ENCODE assay signal across 1 cellular context in genomic region chr3:144028798-144029411, GRCh38.
TF ChIP-seq lines count a peak whose summit lies in the region.

No MANE protein-coding gene starts in this region.

TF ChIP-seq in GM12878, 131 proteins besides CTCF, POLR2A, EP300 and RAD21 (continues in another document):
- TF ChIP-seq MTA2 (IDR thresholded peaks at IDR 0.05; ENCODE audit: low read depth) (peak; percentile 87), CEBPB (IDR thresholded peaks at IDR 0.05; ENCODE audit: borderline replicate concordance in 1 of 2, low read depth in 2 of 2, low read length in 2 of 2) (peak in 1 of 2 experiments; percentile 44; a peak in 1 of 4 replicates), FOXK2 (IDR thresholded peaks at IDR 0.05) (no peak), ETV6 (conservative IDR thresholded peaks at IDR 0.05 in 1 of 2, IDR thresholded peaks at IDR 0.05 in 1 of 2; ENCODE audit: borderline replicate concordance in 1 of 2, low read depth in 1 of 2) (peak in 1 of 2 experiments; percentile 88; a peak in 2 of 4 replicates), SMAD5 (IDR thresholded peaks at IDR 0.05; ENCODE audit: low read depth) (no peak), MTA3 (IDR thresholded peaks at IDR 0.05; ENCODE audit: borderline replicate concordance, low read length) (peak; percentile 92), RELB (IDR thresholded peaks at IDR 0.05; ENCODE audit: low read depth) (peak; percentile 88), BCL3 (IDR thresholded peaks at IDR 0.05; ENCODE audit: borderline replicate concordance, insufficient read depth, low read depth, low read length, poor library complexity, severe bottlenecking) (peak; percentile 83), HDAC2 (IDR thresholded peaks at IDR 0.05) (no peak), BMI1 (IDR thresholded peaks at IDR 0.05; ENCODE audit: borderline replicate concordance) (peak; percentile 82), TCF12 (IDR thresholded peaks at IDR 0.05; ENCODE audit: low read depth, low read length) (peak; percentile 90), NFXL1 (IDR thresholded peaks at IDR 0.05; ENCODE audit: borderline replicate concordance) (no peak), SKIL (IDR thresholded peaks at IDR 0.05; ENCODE audit: low read depth, poor library complexity, severe bottlenecking) (peak; percentile 75), WRNIP1 (IDR thresholded peaks at IDR 0.05; ENCODE audit: borderline replicate concordance, low read depth, low read length) (no peak), EGR1 (IDR thresholded peaks at IDR 0.05; ENCODE audit: borderline replicate concordance in 1 of 2, low read depth in 2 of 2, low read length in 2 of 2) (no peak), ZNF687 (IDR thresholded peaks at IDR 0.05) (no peak), RUNX3 (IDR thresholded peaks at IDR 0.05; ENCODE audit: low read length) (peak; percentile 90), FOXM1 (IDR thresholded peaks at IDR 0.05; ENCODE audit: low read depth, low read length) (peak; percentile 92), NBN (IDR thresholded peaks at IDR 0.05) (peak; percentile 70; the same call in 1 of the 2 replicates), TARDBP (IDR thresholded peaks at IDR 0.05; ENCODE audit: borderline replicate concordance) (0 out of 2 replicates have a peak, but pooled peaks have one; percentile 16), RELA (IDR thresholded peaks at IDR 0.05; ENCODE audit: borderline replicate concordance, partially characterized antibody) (peak; percentile 24), CHD2 (IDR thresholded peaks at IDR 0.05; ENCODE audit: borderline replicate concordance, low read depth, low read length) (no peak; the same call in 1 of the 2 replicates), ZNF274 (IDR thresholded peaks at IDR 0.05; ENCODE audit: insufficient read depth, insufficient read length) (no peak), MEF2A (IDR thresholded peaks at IDR 0.05; ENCODE audit: insufficient read depth, low read depth, low read length) (peak; percentile 72; the same call in 1 of the 2 replicates), IRF5 (IDR thresholded peaks at IDR 0.05; ENCODE audit: borderline replicate concordance) (no peak), TCF7 (IDR thresholded peaks at IDR 0.05; ENCODE audit: borderline replicate concordance) (0 out of 2 replicates have a peak, but pooled peaks have one; percentile 37), ATF3 (IDR thresholded peaks at IDR 0.05; ENCODE audit: borderline replicate concordance, extremely low read depth, low read depth, low read length) (no peak), ZNF217 (IDR thresholded peaks at IDR 0.05) (peak; percentile 42; the same call in 1 of the 2 replicates), ATF2 (IDR thresholded peaks at IDR 0.05; ENCODE audit: low read length) (peak; percentile 97), HCFC1 (IDR thresholded peaks at IDR 0.05; ENCODE audit: low read length) (no peak), SMAD1 (IDR thresholded peaks at IDR 0.05; ENCODE audit: low read depth, partially characterized antibody) (no peak), JUND (IDR thresholded peaks at IDR 0.05; ENCODE audit: low read depth, low read length) (no peak), CEBPZ (IDR thresholded peaks at IDR 0.05; ENCODE audit: low read depth, low read length) (no peak), BHLHE40 (IDR thresholded peaks at IDR 0.05; ENCODE audit: borderline replicate concordance in 1 of 2, low read depth in 2 of 2, low read length in 1 of 2) (peak; percentile 61 to 79; a peak in 2 of 4 replicates), TBL1XR1 (IDR thresholded peaks at IDR 0.05; ENCODE audit: low read depth, low read length) (peak; percentile 83; the same call in 1 of the 2 replicates), SIN3A (IDR thresholded peaks at IDR 0.05; ENCODE audit: low read depth, low read length) (no peak), SPI1 (IDR thresholded peaks at IDR 0.05; ENCODE audit: borderline replicate concordance, insufficient read depth, low read depth, low read length) (peak; percentile 100), IKZF2 (IDR thresholded peaks at IDR 0.05) (peak; percentile 98), CBFB (IDR thresholded peaks at IDR 0.05; ENCODE audit: low read depth) (peak; percentile 47; the same call in 1 of the 2 replicates), EED (IDR thresholded peaks at IDR 0.05; ENCODE audit: low read depth) (peak; percentile 99), NR2C2 (IDR thresholded peaks at IDR 0.05; ENCODE audit: borderline replicate concordance, control insufficient read depth, insufficient read length, low read depth) (no peak), TCF3 (IDR thresholded peaks at IDR 0.05; ENCODE audit: borderline replicate concordance, insufficient read depth, low read depth, low read length) (peak; percentile 92), BCLAF1 (IDR thresholded peaks at IDR 0.05) (no peak), NFIC (IDR thresholded peaks at IDR 0.05; ENCODE audit: low read depth, low read length) (peak; percentile 98)
